23 cellular contexts compared by ENCODE assay signal in the genomic region with DNA sequence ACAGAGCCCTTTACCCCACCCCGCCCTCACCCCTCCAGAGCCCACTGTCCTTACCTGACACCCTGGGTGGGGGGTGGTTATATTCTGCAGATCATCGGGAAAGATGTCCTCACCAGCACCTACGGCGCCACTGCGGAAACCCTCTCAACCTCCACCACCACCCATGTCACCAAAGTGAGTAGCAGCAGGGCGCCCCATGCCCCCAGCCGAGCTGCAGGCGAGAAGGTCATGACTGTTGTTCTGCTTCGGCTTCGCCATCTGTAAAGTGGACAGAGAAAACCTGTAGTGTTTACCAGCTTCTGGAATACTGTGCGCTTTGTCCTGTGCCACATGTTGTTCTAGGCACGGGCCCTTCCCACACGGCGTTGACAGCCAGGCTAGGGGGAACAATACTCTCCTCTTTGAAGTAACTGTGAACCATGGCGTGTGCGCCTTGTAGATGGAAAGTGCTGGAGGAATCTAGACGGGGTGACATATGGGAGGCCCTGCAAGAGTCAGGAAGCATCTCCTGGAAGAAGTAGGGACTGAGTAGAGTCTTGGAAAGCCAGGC. TPM values are rescaled to one million over a fixed set of nuclear protein-coding genes. Genes with fewer than 3 reads are reported as not detected.
DNase-seq lines count a peak whose midpoint lies in the region.
"Had no signal": no experiment of that assay in that cellular context is flagged by ENCODE, and none has a peak within 500 bp of the region (broad histone marks: within the 10 kb centered on the region; RNA-seq: fewer than 3 reads in every experiment).

No MANE protein-coding gene starts in this region.

- no peaks in the 10 kb centered on the region for H3K36me3 ChIP-seq in CD8-positive, alpha-beta memory T cell (ENCODE audit: insufficient read depth, low read length)
- H3K36me3 ChIP-seq: SJCRH30 had no signal

- H3K4me3 ChIP-seq in CD8-positive, alpha-beta memory T cell (ENCODE audit: low read length), result no peak overlapping the region
- H3K4me3 ChIP-seq: A549, GM12878, SJCRH30 had no signal

- H3K4me1 ChIP-seq in CD8-positive, alpha-beta memory T cell (ENCODE audit: insufficient read depth, low read length), result no peaks in the 10 kb centered on the region
- H3K4me1 ChIP-seq: A549, BE2C, SJCRH30 had no signal

- H3K9me3 Mint-ChIP-seq in CD8-positive, alpha-beta memory T cell, result no peaks in the 10 kb centered on the region
- H3K9me3 Mint-ChIP-seq: CD4-positive, CD25-positive, alpha-beta regulatory T cell; IgD-negative memory B cell had no signal

- no peaks in the 10 kb centered on the region for H3K27me3 ChIP-seq in CD8-positive, alpha-beta memory T cell (ENCODE audit: insufficient read depth, low read length, poor library complexity, severe bottlenecking)
- H3K27me3 ChIP-seq: BE2C, SJCRH30 had no signal

- peaks cover 1 to 8% of the 10 kb centered on the region in 2 donors for H3K27me3 Mint-ChIP-seq in CD8-positive, alpha-beta memory T cell
- H3K27me3 Mint-ChIP-seq: CD4-positive, CD25-positive, alpha-beta regulatory T cell; IgD-negative memory B cell had no signal

- POLR2A ChIA-PET in CD8-positive, alpha-beta memory T cell (lab: Charles Lee), result no interaction called here

- H3K27ac ChIP-seq in substantia nigra (ENCODE audit: low read depth, low read length, poor library complexity, severe bottlenecking), result peak overlapping the region; percentile 83
- no peak overlapping the region for H3K27ac ChIP-seq in CD8-positive, alpha-beta memory T cell (ENCODE audit: low read depth, low read length)
- H3K27ac ChIP-seq: A549, SJCRH30 had no signal

- H3K27ac Mint-ChIP-seq in CD8-positive, alpha-beta memory T cell, result peak overlapping the region in 1 of 8 donors; percentile 73
- H3K27ac Mint-ChIP-seq: CD4-positive, CD25-positive, alpha-beta regulatory T cell; IgD-negative memory B cell had no signal

- H3K9me3 ChIP-seq in CD8-positive, alpha-beta memory T cell (ENCODE audit: low read length), result no peaks in the 10 kb centered on the region
- H3K9me3 ChIP-seq: A549, BE2C, SJCRH30 had no signal

- no peaks in the 10 kb centered on the region for H3K36me3 Mint-ChIP-seq in CD8-positive, alpha-beta memory T cell
- H3K36me3 Mint-ChIP-seq: CD4-positive, CD25-positive, alpha-beta regulatory T cell; IgD-negative memory B cell had no signal

- peak in 29 of 56 donors; percentile 7 to 73 (median 33) for DNase-seq in amygdala (lab: John Stamatoyannopoulos, UW)
- peak in 32 of 42 donors; percentile 17 to 73 (median 44) for DNase-seq in head of caudate nucleus
- DNase-seq in midbrain (lab: John Stamatoyannopoulos, UW), result peak; percentile 61
- DNase-seq in substantia nigra (lab: John Stamatoyannopoulos, UW), result peak in 36 of 49 donors; percentile 8 to 78 (median 38)
- DNase-seq in GM19240 (ENCODE audit: insufficient read length, low spot score), result no peak
- DNase-seq in NCI-H2081 treated with DMSO at 0.1 percent for 48 hours (lab: John Stamatoyannopoulos, UW), result no peak
- DNase-seq in UCSD-AML1 (lab: John Stamatoyannopoulos, UW; ENCODE audit: unreplicated experiment), result no peak
- no peak for DNase-seq in CD8-positive, alpha-beta memory T cell
- DNase-seq: BE2C; CD4-positive, CD25-positive, alpha-beta regulatory T cell; COR-L47; DMS79; MV-4-11; NCI-H1105 treated with DMSO at 0.1 percent for 48 hours; NCI-H2029 treated with DMSO at 0.1 percent for 48 hours; NCI-H2171; NCI-H345; NCI-H524; NCI-H774; SJCRH30 had no signal

- no peaks in the 10 kb centered on the region for H3K4me1 Mint-ChIP-seq in CD8-positive, alpha-beta memory T cell
- H3K4me1 Mint-ChIP-seq: CD4-positive, CD25-positive, alpha-beta regulatory T cell had no signal

- peak overlapping the region in 1 of 7 donors; percentile 29 for H3K4me3 Mint-ChIP-seq in CD8-positive, alpha-beta memory T cell
- H3K4me3 Mint-ChIP-seq: CD4-positive, CD25-positive, alpha-beta regulatory T cell; IgD-negative memory B cell had no signal

- CTCF ChIA-PET in CD8-positive, alpha-beta memory T cell (lab: Charles Lee), result no interaction called here

- intact Hi-C loops in head of caudate nucleus (cut with DNase I), result no loop called here

RNA-seq across cellular contexts. Expression of a gene that starts 16.5 kb away (rescaled TPM):
- 10 to 100 TPM; 32.1 to 32.7 TPM for total RNA-seq in CD8-positive, alpha-beta memory T cell
- polyA plus RNA-seq in CD8-positive, alpha-beta memory T cell, result 38.2 TPM

Comparison
In these comparisons a context has a peak if more than half of its experiments do, and no peak if none do; other contexts are left out.
1. DNase-seq: peak in amygdala (29 of 56), head of caudate nucleus (32 of 42), midbrain (single experiment) and substantia nigra (36 of 49); none in GM19240 (single experiment), NCI-H2081 treated with DMSO at 0.1 percent for 48 hours (single experiment), UCSD-AML1 (single experiment) and CD8-positive, alpha-beta memory T cell (0 of 5).